ENCODE assay signal across 10 cellular contexts in genomic region chr6:136403166-136403980, GRCh38.
DNase-seq lines count a peak whose midpoint lies in the region; ATAC-seq and TF ChIP-seq lines count a peak whose summit lies in the region.
"Had no signal": no experiment of that assay in that cellular context is flagged by ENCODE, and none has a peak within 500 bp of the region (broad histone marks: within the 10 kb centered on the region; RNA-seq: fewer than 3 reads in every experiment).

No MANE protein-coding gene starts in this region.

- H3K27ac ChIP-seq in AG04450 (ENCODE audit: low read depth, low read length) = peak overlapping the region; percentile 92
- no peak overlapping the region for H3K27ac ChIP-seq in MM.1S (ENCODE audit: low read length)

- no peaks in the 10 kb centered on the region for H4K20me1 ChIP-seq in MM.1S (ENCODE audit: insufficient read depth, low read length)

- intact Hi-C loops in left ventricle myocardium superior (cut with micrococcal nuclease) = no loop called here

- no peaks in the 10 kb centered on the region for H3F3A ChIP-seq in MM.1S (ENCODE audit: insufficient read depth, low read length)

- peak; percentile 82 for DNase-seq in AG04450 (ENCODE audit: low read depth, low spot score)
- peak; percentile 96 for DNase-seq in LHCN-M2 (ENCODE audit: low read depth)
- DNase-seq in amniotic stem cell (lab: John Stamatoyannopoulos, UW) = peak; percentile 46
- DNase-seq in kidney epithelial cell (ENCODE audit: low read depth) = peak; percentile 91
- no peak for DNase-seq in MM.1S
- no peak for DNase-seq in left ventricle myocardium superior
- DNase-seq in HuH-7 (ENCODE audit: low spot score) = no peak
- DNase-seq in NK-92 treated with Interleukin-12 subunit alpha and Interleukin-12 subunit beta, amount 100 ng/mL, for 24 hours (lab: John Stamatoyannopoulos, UW) = no peak
- DNase-seq: effector CD8-positive, alpha-beta T cell; NCI-H1092 treated with DMSO at 0.1 percent for 48 hours had no signal

- CTCF ChIA-PET in AG04450 (lab: Charles Lee) = interaction anchor here (0.7 kb wide), 1 partner anchor 32 kb away, joined by 7 read pairs; no protein-coding TSS in a partner anchor

- TF ChIP-seq CTCF in AG04450 (IDR thresholded peaks at IDR 0.05; ENCODE audit: low read depth, low read length) (no peak), kidney epithelial cell (IDR thresholded peaks at IDR 0.05; ENCODE audit: insufficient read depth, low read length, poor library complexity, severe bottlenecking) (no peak), MM.1S (IDR thresholded peaks at IDR 0.05; ENCODE audit: low read length) (no peak)

- H3K9me3 ChIP-seq in AG04450 (ENCODE audit: control insufficient read depth, insufficient read depth, low read length) (no peaks in the 10 kb centered on the region), MM.1S (replicated peaks; ENCODE audit: insufficient read depth, low read length) (no peaks in the 10 kb centered on the region)

- H3K36me3 ChIP-seq in kidney epithelial cell (ENCODE audit: control insufficient read depth, insufficient read depth, low read length) (no peaks in the 10 kb centered on the region), MM.1S (replicated peaks; ENCODE audit: insufficient read depth, low read length) (no peaks in the 10 kb centered on the region)

- no peak overlapping the region for H3K4me2 ChIP-seq in MM.1S (ENCODE audit: low read depth, low read length)

- no peak overlapping the region for H3K9ac ChIP-seq in MM.1S (ENCODE audit: low read length)

- H2AFZ ChIP-seq in MM.1S (ENCODE audit: low read length) = no peak overlapping the region

- H3K79me2 ChIP-seq in MM.1S (ENCODE audit: low read length) = no peaks in the 10 kb centered on the region

- H3K4me3 ChIP-seq in AG04450 (ENCODE audit: low read depth, low read length) = no peak overlapping the region
- no peak overlapping the region for H3K4me3 ChIP-seq in kidney epithelial cell (ENCODE audit: low read depth, low read length)
- H3K4me3 ChIP-seq in MM.1S (ENCODE audit: low read length) = no peak overlapping the region

- POLR2A ChIA-PET in AG04450 (lab: Yijun Ruan, JAX) = interaction anchor here (1.1 kb wide), 1 partner anchor 113 kb away, joined by 6 read pairs; the partner anchor contains the start of gene BCLAF1

- H3K4me1 ChIP-seq in MM.1S (ENCODE audit: low read length) = peaks cover 5% of the 10 kb centered on the region; the same call in 1 of the 2 replicates

- H3K9me2 ChIP-seq in MM.1S (replicated peaks; ENCODE audit: insufficient read depth, low read length) = no peaks in the 10 kb centered on the region

- ATAC-seq in left ventricle myocardium superior = no peak

- H3K27me3 ChIP-seq in AG04450 (ENCODE audit: control insufficient read depth, insufficient read depth, low read length) (no peaks in the 10 kb centered on the region), kidney epithelial cell (ENCODE audit: control insufficient read depth, insufficient read depth, low read length) (no peaks in the 10 kb centered on the region), MM.1S (replicated peaks; ENCODE audit: insufficient read depth, low read length) (no peaks in the 10 kb centered on the region)

Comparison
In these comparisons a context has a peak if more than half of its experiments do, and no peak if none do; other contexts are left out.
1. DNase-seq: peak in AG04450 (single experiment), LHCN-M2 (single experiment), amniotic stem cell (single experiment) and kidney epithelial cell (single experiment); none in MM.1S (single experiment), left ventricle myocardium superior (single experiment), HuH-7 (single experiment) and NK-92 treated with Interleukin-12 subunit alpha and Interleukin-12 subunit beta, amount 100 ng/mL, for 24 hours (single experiment).